In the genomic region with DNA sequence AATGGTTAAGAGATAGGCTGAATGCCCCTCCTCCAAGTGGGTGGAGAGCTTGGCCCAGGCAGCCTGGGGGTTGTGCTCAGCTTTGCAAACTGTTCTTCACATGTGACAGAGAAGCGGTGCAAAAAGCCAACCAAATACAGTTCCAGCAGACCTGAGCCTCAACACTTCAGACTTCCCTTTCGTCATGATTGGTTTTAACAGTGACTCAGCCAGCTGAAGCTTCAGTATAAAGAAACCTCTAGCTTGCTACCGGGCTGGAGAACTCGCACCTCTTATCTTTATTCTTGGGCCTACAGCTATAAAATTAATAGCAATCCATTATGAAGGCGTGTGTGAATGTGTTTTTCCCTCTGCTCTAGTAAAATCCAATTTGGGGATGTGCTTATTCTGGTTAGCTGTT, we compare ENCODE assay signal across 10 cellular contexts. TPM values are rescaled to one million over a fixed set of nuclear protein-coding genes. Genes with fewer than 3 reads are reported as not detected.
DNase-seq lines count a peak whose midpoint lies in the region; ATAC-seq, FAIRE-seq and TF ChIP-seq lines count a peak whose summit lies in the region.
"Had no signal": no experiment of that assay in that cellular context is flagged by ENCODE, and none has a peak within 500 bp of the region (broad histone marks: within the 10 kb centered on the region; RNA-seq: fewer than 3 reads in every experiment).

No MANE protein-coding gene starts in this region.

- H3K4me3 ChIP-seq in breast epithelium, result peak overlapping the region in 2 of 3 donors; percentile 22 to 52

- peak overlapping the region; percentile 56 for H3K27ac Mint-ChIP-seq in memory B cell

- ATAC-seq in HG02610 (IDR thresholded peaks at IDR 0.05; ENCODE audit: unreplicated experiment), result peak; percentile 70
- peak; percentile 92 for ATAC-seq in memory B cell (ENCODE audit: low read depth)
- ATAC-seq in GM21447 (IDR thresholded peaks at IDR 0.05; ENCODE audit: unreplicated experiment), result no peak
- ATAC-seq in HG03439 (IDR thresholded peaks at IDR 0.05; ENCODE audit: unreplicated experiment), result no peak
- ATAC-seq in GM21737 (IDR thresholded peaks at IDR 0.05; ENCODE audit: unreplicated experiment), result no peak

- no peak for TF ChIP-seq POLR2A in breast epithelium (IDR thresholded peaks at IDR 0.05)

- no peaks in the 10 kb centered on the region for H3K36me3 ChIP-seq in breast epithelium

- H3K4me1 Mint-ChIP-seq in memory B cell, result peaks cover 56% of the 10 kb centered on the region

- no peaks in the 10 kb centered on the region for H3K9me3 ChIP-seq in breast epithelium

- H3K27ac ChIP-seq in breast epithelium, result peak overlapping the region; percentile 72 to 83
- H3K27ac ChIP-seq: C4-2B had no signal

- H3K4me3 Mint-ChIP-seq in memory B cell, result no peak overlapping the region

- peaks cover 28% of the 10 kb centered on the region for H3K36me3 Mint-ChIP-seq in memory B cell

- no peaks in the 10 kb centered on the region for H3K9me3 Mint-ChIP-seq in memory B cell

- FAIRE-seq in HTR-8/SVneo (lab: Jason Lieb, UNC), result no peak

- H3K27me3 ChIP-seq in breast epithelium, result no peaks in the 10 kb centered on the region

- intact Hi-C loops in breast epithelium (cut with DNase I; ENCODE audit: low total_unique reads), result no loop called here

- DNase-seq in CD1c-positive myeloid dendritic cell (ENCODE audit: extremely low spot score), result peak; percentile 17
- no peak for DNase-seq in breast epithelium (ENCODE audit: low spot score in 2 of 2)
- DNase-seq in memory B cell (ENCODE audit: low spot score in 2 of 2), result peak in 1 of 2 donors; percentile 16
- no peak for DNase-seq in HTR-8/SVneo (ENCODE audit: insufficient read length, low spot score)
- DNase-seq: SHP77 had no signal

- TF ChIP-seq CTCF in breast epithelium (IDR thresholded peaks at IDR 0.05), result no peak

- H3K27me3 Mint-ChIP-seq in memory B cell, result no peaks in the 10 kb centered on the region

- H3K4me1 ChIP-seq in breast epithelium, result peaks cover 3 to 4% of the 10 kb centered on the region in 2 donors

RNA-seq across cellular contexts. Expression of a gene that starts 20.0 kb away (rescaled TPM):
- total RNA-seq in breast epithelium, result 10 to 100 TPM; 26.2 to 40.1 (median 37.0) TPM

Comparison
In these comparisons a context has a peak if more than half of its experiments do, and no peak if none do; other contexts are left out.
1. ATAC-seq: peak in HG02610 (single experiment) and memory B cell (single experiment); none in GM21447 (single experiment), HG03439 (single experiment) and GM21737 (single experiment).